In the genomic region with DNA sequence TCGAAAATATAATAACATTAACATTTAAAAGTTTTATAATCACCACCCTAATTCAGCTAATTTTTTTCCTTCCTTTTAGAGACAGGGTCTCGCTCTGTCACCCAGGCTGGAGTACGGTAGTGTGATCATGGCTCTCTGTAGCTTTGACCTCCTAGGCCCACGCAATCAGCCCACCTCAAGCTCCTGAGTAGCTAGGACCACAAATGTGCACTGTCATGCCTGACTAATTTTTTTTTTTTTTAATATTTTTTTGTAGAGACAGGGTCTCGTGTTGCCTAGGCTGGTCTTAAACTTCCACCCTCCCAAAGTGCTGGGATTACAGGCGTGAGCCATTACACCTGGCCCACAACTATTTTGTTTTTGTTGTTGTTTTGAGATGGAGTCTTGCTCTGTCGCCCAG, we compare ENCODE assay signal across 32 cellular contexts.
"Had no signal": no experiment of that assay in that cellular context is flagged by ENCODE, and none has a peak within 500 bp of the region (broad histone marks: within the 10 kb centered on the region; RNA-seq: fewer than 3 reads in every experiment).

No MANE protein-coding gene starts in this region.

- H3K27ac ChIP-seq: left lung, lower lobe of right lung, neural progenitor cell, neutrophil, parathyroid adenoma, right atrium auricular region, right lobe of liver, suprapubic skin, tibial artery, upper lobe of right lung had no signal

- H3K9ac ChIP-seq: neural progenitor cell, parathyroid adenoma had no signal

- H2AFZ ChIP-seq: neural progenitor cell, parathyroid adenoma had no signal

- H3K9me3 Mint-ChIP-seq: immature natural killer cell; mesothelial cell of epicardium; naive B cell; natural killer cell; nephron progenitor cell; neural progenitor cell; stimulated activated naive CD8-positive, alpha-beta T cell treated with anti-CD3 and anti-CD28 coated beads, Interleukin-15, Interleukin-2, amounts not matched to agents 100 ng/mL and 50 ng/mL, for 24 hours had no signal

- FAIRE-seq: islet of Langerhans, kidney, urothelium cell line had no signal

- ATAC-seq: left colon, left lung, lower lobe of right lung, natural killer cell, right lobe of liver, upper lobe of right lung had no signal

- H3K4me3 ChIP-seq: left lung, lower lobe of right lung, neural progenitor cell, right atrium auricular region, right lobe of liver, smooth muscle cell, suprapubic skin, thoracic aorta, tibial artery, upper lobe of right lung had no signal

- H3K27ac Mint-ChIP-seq: mesothelial cell of epicardium; naive B cell; neural progenitor cell; stimulated activated naive CD8-positive, alpha-beta T cell treated with anti-CD3 and anti-CD28 coated beads, Interleukin-15, Interleukin-2, amounts not matched to agents 100 ng/mL and 50 ng/mL, for 24 hours had no signal

- H3K27me3 Mint-ChIP-seq: naive B cell; stimulated activated naive CD8-positive, alpha-beta T cell treated with anti-CD3 and anti-CD28 coated beads, Interleukin-15, Interleukin-2, amounts not matched to agents 100 ng/mL and 50 ng/mL, for 24 hours had no signal

- H3K4me1 Mint-ChIP-seq: naive B cell, nephron progenitor cell, neural progenitor cell had no signal

- H3K4me1 ChIP-seq: left lung, lower lobe of right lung, neural progenitor cell, parathyroid adenoma, right atrium auricular region, upper lobe of right lung had no signal

- H3K9me3 ChIP-seq: left lung, lower lobe of right lung, neutrophil, right atrium auricular region, right lobe of liver, suprapubic skin, thoracic aorta, tibial artery, upper lobe of right lung had no signal

- H3K4me3 Mint-ChIP-seq: immature natural killer cell; mesothelial cell of epicardium; naive B cell; natural killer cell; nephron progenitor cell; neural progenitor cell; stimulated activated naive CD8-positive, alpha-beta T cell treated with anti-CD3 and anti-CD28 coated beads, Interleukin-15, Interleukin-2, amounts not matched to agents 100 ng/mL and 50 ng/mL, for 24 hours had no signal

- DNase-seq: hypothalamus; immature natural killer cell; kidney; left colon; left lung; lower lobe of right lung; mammary epithelial cell; mesenchymal stem cell; naive B cell; natural killer cell; nephron progenitor cell; occipital lobe; right lobe of liver; stimulated activated CD4-positive, alpha-beta T cell treated with anti-CD3 and anti-CD28 coated beads, Interleukin-1b, Interleukin-23, amount 100 ng/mL, for 48 hours; stimulated activated CD4-positive, alpha-beta T cell treated with anti-CD3 and anti-CD28 coated beads, Interleukin-2, amount 100 ng/mL, for 48 hours; stimulated activated CD4-positive, alpha-beta T cell treated with anti-CD3 and anti-CD28 coated beads, Interleukin-4, amount 100 ng/mL, for 4 hours; stimulated activated CD8-positive, alpha-beta memory T cell treated with anti-CD3 and anti-CD28 coated beads, Interleukin-4, amount 100 ng/mL, for 48 hours; stimulated activated naive CD4-positive, alpha-beta T cell; tibial artery; trophoblast cell; upper lobe of right lung had no signal

- H3K27me3 ChIP-seq: left lung, neural progenitor cell, neutrophil, right atrium auricular region, right lobe of liver, suprapubic skin, tibial artery, upper lobe of right lung had no signal

- H3K4me2 ChIP-seq: neural progenitor cell, smooth muscle cell had no signal
